ENCODE assay signal across 13 cellular contexts in genomic region chr2:104856086-104856972, GRCh38. TPM values are rescaled to one million over a fixed set of nuclear protein-coding genes. Genes with fewer than 3 reads are reported as not detected.
DNase-seq lines count a peak whose midpoint lies in the region; ATAC-seq and TF ChIP-seq lines count a peak whose summit lies in the region.
"Had no signal": no experiment of that assay in that cellular context is flagged by ENCODE, and none has a peak within 500 bp of the region (broad histone marks: within the 10 kb centered on the region; RNA-seq: fewer than 3 reads in every experiment).

No MANE protein-coding gene starts in this region.

- peak overlapping the region; percentile 76 for H3K4me3 Mint-ChIP-seq in activated naive CD8-positive, alpha-beta T cell

- TF ChIP-seq CTCF in lower lobe of right lung (IDR thresholded peaks at IDR 0.05): no peak
- TF ChIP-seq CTCF in A673 (conservative IDR thresholded peaks at IDR 0.05; ENCODE audit: low read depth, low read length): no peak

- DNase-seq in ACHN: peak; percentile 57
- DNase-seq in lower lobe of right lung: no peak
- no peak for DNase-seq in epidermal melanocyte (ENCODE audit: insufficient read length, low spot score)
- no peak for DNase-seq in AML-193 (lab: John Stamatoyannopoulos, UW)
- DNase-seq in KG1 (lab: John Stamatoyannopoulos, UW): no peak
- no peak for DNase-seq in A673 (ENCODE audit: low spot score)
- DNase-seq: activated gamma-delta T cell treated with Interleukin-2 at 50 U/mL for 16 hours, SHP77 treated with DMSO at 0.1 percent for 48 hours, stomach had no signal

- H3K4me1 ChIP-seq in lower lobe of right lung (peaks cover 47% of the 10 kb centered on the region), A673 (ENCODE audit: insufficient read depth, low read length, poor library complexity, severe bottlenecking) (peaks cover 6% of the 10 kb centered on the region)

- peaks cover 38% of the 10 kb centered on the region for H3K4me1 Mint-ChIP-seq in activated naive CD8-positive, alpha-beta T cell (ENCODE audit: low read depth)

- POLR2A ChIA-PET in A673 (lab: Charles Lee; ENCODE audit: low non-redundant PET): interaction anchor here (0.7 kb wide), 1 partner anchor 1429 kb away, joined by 4 read pairs; no protein-coding TSS in a partner anchor

- in situ Hi-C loops in ACHN (cut with HindIII; ENCODE audit: low pct_ligation_motif_present, low pct_unique_long_range_greater_than_20kb, low sequenced_read_pairs): no loop called here

- H3K27ac ChIP-seq in lower lobe of right lung: no peak overlapping the region
- H3K27ac ChIP-seq in A673 (ENCODE audit: low read depth, low read length, poor library complexity, severe bottlenecking): no peak overlapping the region
- H3K27ac ChIP-seq: stomach had no signal

- H3K36me3 Mint-ChIP-seq in activated naive CD8-positive, alpha-beta T cell: no peaks in the 10 kb centered on the region

- H3K27ac Mint-ChIP-seq in activated naive CD8-positive, alpha-beta T cell: no peak overlapping the region

- H3K27me3 ChIP-seq in lower lobe of right lung (ENCODE audit: low read depth) (peaks cover 88% of the 10 kb centered on the region), A673 (replicated peaks; ENCODE audit: insufficient read depth, low read depth, low read length, poor library complexity) (peaks cover 83% of the 10 kb centered on the region)

- H3K36me3 ChIP-seq in lower lobe of right lung: no peaks in the 10 kb centered on the region
- no peaks in the 10 kb centered on the region for H3K36me3 ChIP-seq in A673 (ENCODE audit: insufficient read depth, low read length, poor library complexity, severe bottlenecking)
- H3K36me3 ChIP-seq: stomach had no signal

- peaks cover 4% of the 10 kb centered on the region for H3K9me3 Mint-ChIP-seq in activated naive CD8-positive, alpha-beta T cell (ENCODE audit: low read depth)

- peaks cover 54% of the 10 kb centered on the region for H3K27me3 Mint-ChIP-seq in activated naive CD8-positive, alpha-beta T cell

- CTCF ChIA-PET in A673 (lab: Charles Lee): no interaction called here

- ATAC-seq in GM21360 (IDR thresholded peaks at IDR 0.05; ENCODE audit: unreplicated experiment): peak; percentile 11
- ATAC-seq in lower lobe of right lung: no peak

- intact Hi-C loops in lower lobe of right lung (cut with DNase I) (no loop called here), A673 (cut with micrococcal nuclease; ENCODE audit: unreplicated experiment) (loop anchor here (10.0 kb wide), 1 partner anchor 228 kb away; no protein-coding TSS in a partner anchor)

- BruUV-seq in A673 (replicated peaks; lab: Mats Ljungman, UMichigan): no TSS peak

- H3K4me3 ChIP-seq in lower lobe of right lung: peak overlapping the region; percentile 17
- H3K4me3 ChIP-seq in A673 (ENCODE audit: low read depth, low read length, poor library complexity, severe bottlenecking): no peak overlapping the region

- H3K9me3 ChIP-seq in lower lobe of right lung: no peaks in the 10 kb centered on the region
- no peaks in the 10 kb centered on the region for H3K9me3 ChIP-seq in A673 (ENCODE audit: low read depth, low read length, poor library complexity, severe bottlenecking)

RNA-seq across cellular contexts. Expression of gene POU3F3, which starts 2.4 kb away (rescaled TPM):
- total RNA-seq in lower lobe of right lung (not detected), A673 (2021) (0.13 TPM in 1 of 2 replicates, not detected in the other)
- total RNA-seq: HT1080, pulmonary artery endothelial cell had no signal
